Comparison of ENCODE assay signal across 8 cellular contexts in the genomic region with DNA sequence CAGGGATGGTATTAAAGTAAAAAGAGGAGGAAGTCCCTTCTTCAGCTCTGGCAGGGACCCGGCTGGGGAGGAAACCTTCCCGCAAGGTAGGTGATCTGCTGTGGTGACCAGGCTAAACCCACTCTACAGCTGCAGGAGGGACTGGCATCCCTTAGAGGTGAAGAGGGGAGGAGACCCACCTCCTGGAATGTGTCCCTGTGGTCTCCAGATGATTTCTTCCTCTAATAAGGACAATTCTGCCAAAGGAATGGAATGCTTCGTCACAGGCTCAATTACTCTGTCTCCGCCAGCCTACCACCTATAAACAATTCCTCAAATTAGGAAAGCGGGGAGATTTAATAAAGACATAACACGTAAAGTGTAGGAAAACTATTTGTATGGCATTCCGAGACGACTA. TPM values are rescaled to one million over a fixed set of nuclear protein-coding genes. Genes with fewer than 3 reads are reported as not detected.
A peak's percentile ranks its signal among the peaks of the same experiment; 100 is the strongest.
DNase-seq lines count a peak whose midpoint lies in the region; ATAC-seq and TF ChIP-seq lines count a peak whose summit lies in the region.

No MANE protein-coding gene starts in this region.

- H3K9me3 ChIP-seq in WERI-Rb-1 (ENCODE audit: severe bottlenecking) (no peaks in the 10 kb centered on the region), parathyroid adenoma (ENCODE audit: control insufficient read depth, low read length) (no peaks in the 10 kb centered on the region)

- ATAC-seq in GM18502 (IDR thresholded peaks at IDR 0.05; ENCODE audit: poor library complexity, unreplicated experiment) = no peak
- ATAC-seq in GM19328 (IDR thresholded peaks at IDR 0.05; ENCODE audit: unreplicated experiment) = no peak
- ATAC-seq in HG03565 (IDR thresholded peaks at IDR 0.05; ENCODE audit: unreplicated experiment) = no peak

- TF ChIP-seq CTCF in WERI-Rb-1 (IDR thresholded peaks at IDR 0.05; ENCODE audit: low read depth, low read length) (no peak), fibroblast of villous mesenchyme (IDR thresholded peaks at IDR 0.05; ENCODE audit: insufficient read depth, low read depth, low read length) (no peak), parathyroid adenoma (IDR thresholded peaks at IDR 0.05) (no peak)

- H3K27ac ChIP-seq in WERI-Rb-1 (peak overlapping the region; percentile 28; the same call in 1 of the 2 replicates), parathyroid adenoma (peak overlapping the region; percentile 47)

- H3K79me2 ChIP-seq in parathyroid adenoma = peaks cover 6% of the 10 kb centered on the region

- 0 out of 2 replicates have a peak, but pooled peaks cover 2% of the 10 kb centered on the region for H3K36me3 ChIP-seq in WERI-Rb-1
- no peaks in the 10 kb centered on the region for H3K36me3 ChIP-seq in parathyroid adenoma (ENCODE audit: control insufficient read depth, insufficient read depth, low read length)

- no peak overlapping the region for H3K9ac ChIP-seq in parathyroid adenoma

- H3K4me1 ChIP-seq in parathyroid adenoma = no peaks in the 10 kb centered on the region

- peak overlapping the region; percentile 88 for H2AFZ ChIP-seq in parathyroid adenoma

- peak overlapping the region; percentile 70 for H3K4me3 ChIP-seq in WERI-Rb-1 (ENCODE audit: low read depth, low read length)
- peak overlapping the region; percentile 65 for H3K4me3 ChIP-seq in fibroblast of villous mesenchyme (ENCODE audit: low read depth, low read length)
- peak overlapping the region; percentile 82 for H3K4me3 ChIP-seq in parathyroid adenoma (ENCODE audit: low read depth, low read length)

- H3K27me3 ChIP-seq in WERI-Rb-1 (ENCODE audit: insufficient read depth, low read depth, severe bottlenecking) = no peaks in the 10 kb centered on the region
- no peaks in the 10 kb centered on the region for H3K27me3 ChIP-seq in parathyroid adenoma (ENCODE audit: control insufficient read depth, insufficient read depth, low read length)

- peak; percentile 43 for DNase-seq in DMS53 (lab: John Stamatoyannopoulos, UW)
- DNase-seq in DMS53 treated with DMSO at 0.1 percent for 48 hours (lab: John Stamatoyannopoulos, UW; ENCODE audit: unreplicated experiment) = no peak
- DNase-seq in WERI-Rb-1 = no peak
- DNase-seq in fibroblast of villous mesenchyme (ENCODE audit: low read depth) = no peak

- H3K4me2 ChIP-seq in parathyroid adenoma (ENCODE audit: low read length) = peak overlapping the region; percentile 96

RNA-seq across cellular contexts. Expression of a gene that starts 0.6 kb away (rescaled TPM):
- 29.3 and 44.9 TPM in 2 replicates for total RNA-seq in fibroblast of villous mesenchyme

RNA-seq across cellular contexts. Expression of a gene that starts 47.0 kb away (rescaled TPM):
- 111 and 128 TPM in 2 replicates for total RNA-seq in fibroblast of villous mesenchyme
